7 cellular contexts compared by ENCODE assay signal in genomic region chr1:12290828-12291227, GRCh38.
"Had no signal": no experiment of that assay in that cellular context is flagged by ENCODE, and none has a peak within 500 bp of the region (broad histone marks: within the 10 kb centered on the region; RNA-seq: fewer than 3 reads in every experiment).

No MANE protein-coding gene starts in this region.

- ATAC-seq: GM23338 had no signal

- DNase-seq: H9, HCEC 1CT, IMR-90 had no signal

- H3K4me2 ChIP-seq: GM23338 had no signal

- FAIRE-seq: H1, H54, HTR-8/SVneo had no signal

- H3K4me3 ChIP-seq: GM23338 had no signal

- H2AFZ ChIP-seq: GM23338 had no signal
